1 cellular context compared by ENCODE assay signal in genomic region chr15:63396546-63396939, GRCh38.
TF ChIP-seq lines count a peak whose summit lies in the region.

No MANE protein-coding gene starts in this region.

TF ChIP-seq in HCT116, 20 proteins besides CTCF, POLR2A, EP300 and RAD21 (continued from another document):
- TF ChIP-seq, protein P1, sequence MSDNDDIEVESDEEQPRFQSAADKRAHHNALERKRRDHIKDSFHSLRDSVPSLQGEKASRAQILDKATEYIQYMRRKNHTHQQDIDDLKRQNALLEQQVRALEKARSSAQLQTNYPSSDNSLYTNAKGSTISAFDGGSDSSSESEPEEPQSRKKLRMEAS (IDR thresholded peaks at IDR 0.05), result no peak
- TF ChIP-seq YY1 (IDR thresholded peaks at IDR 0.05; ENCODE audit: extremely low read depth, insufficient replicate concordance, low read depth, low read length) (no peak), CBX3 (IDR thresholded peaks at IDR 0.05; ENCODE audit: low read depth) (no peak), ATF3 (IDR thresholded peaks at IDR 0.05) (no peak), CEBPB (IDR thresholded peaks at IDR 0.05; ENCODE audit: low read depth) (no peak), POLR2AphosphoS5 (IDR thresholded peaks at IDR 0.05; ENCODE audit: low read depth, low read length) (no peak), ZNF274 (IDR thresholded peaks at IDR 0.05; ENCODE audit: low read depth, low read length) (no peak), FOSL1 (IDR thresholded peaks at IDR 0.05; ENCODE audit: low read depth) (no peak), SP1 (IDR thresholded peaks at IDR 0.05; ENCODE audit: low read depth) (no peak), ELF1 (IDR thresholded peaks at IDR 0.05; ENCODE audit: borderline replicate concordance, low read depth) (no peak), JUND (IDR thresholded peaks at IDR 0.05) (no peak), SIN3A (IDR thresholded peaks at IDR 0.05; ENCODE audit: low read depth) (no peak)
- TF ChIP-seq, protein P2, sequence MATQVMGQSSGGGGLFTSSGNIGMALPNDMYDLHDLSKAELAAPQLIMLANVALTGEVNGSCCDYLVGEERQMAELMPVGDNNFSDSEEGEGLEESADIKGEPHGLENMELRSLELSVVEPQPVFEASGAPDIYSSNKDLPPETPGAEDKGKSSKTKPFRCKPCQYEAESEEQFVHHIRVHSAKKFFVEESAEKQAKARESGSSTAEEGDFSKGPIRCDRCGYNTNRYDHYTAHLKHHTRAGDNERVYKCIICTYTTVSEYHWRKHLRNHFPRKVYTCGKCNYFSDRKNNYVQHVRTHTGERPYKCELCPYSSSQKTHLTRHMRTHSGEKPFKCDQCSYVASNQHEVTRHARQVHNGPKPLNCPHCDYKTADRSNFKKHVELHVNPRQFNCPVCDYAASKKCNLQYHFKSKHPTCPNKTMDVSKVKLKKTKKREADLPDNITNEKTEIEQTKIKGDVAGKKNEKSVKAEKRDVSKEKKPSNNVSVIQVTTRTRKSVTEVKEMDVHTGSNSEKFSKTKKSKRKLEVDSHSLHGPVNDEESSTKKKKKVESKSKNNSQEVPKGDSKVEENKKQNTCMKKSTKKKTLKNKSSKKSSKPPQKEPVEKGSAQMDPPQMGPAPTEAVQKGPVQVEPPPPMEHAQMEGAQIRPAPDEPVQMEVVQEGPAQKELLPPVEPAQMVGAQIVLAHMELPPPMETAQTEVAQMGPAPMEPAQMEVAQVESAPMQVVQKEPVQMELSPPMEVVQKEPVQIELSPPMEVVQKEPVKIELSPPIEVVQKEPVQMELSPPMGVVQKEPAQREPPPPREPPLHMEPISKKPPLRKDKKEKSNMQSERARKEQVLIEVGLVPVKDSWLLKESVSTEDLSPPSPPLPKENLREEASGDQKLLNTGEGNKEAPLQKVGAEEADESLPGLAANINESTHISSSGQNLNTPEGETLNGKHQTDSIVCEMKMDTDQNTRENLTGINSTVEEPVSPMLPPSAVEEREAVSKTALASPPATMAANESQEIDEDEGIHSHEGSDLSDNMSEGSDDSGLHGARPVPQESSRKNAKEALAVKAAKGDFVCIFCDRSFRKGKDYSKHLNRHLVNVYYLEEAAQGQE (IDR thresholded peaks at IDR 0.05; ENCODE audit: low read depth), result no peak
TF ChIP-seq in HCT116: peak in this region for 0.
